Comparison of ENCODE assay signal across 19 cellular contexts in genomic region chr4:38964942-38965775, GRCh38.
"Had no signal": no experiment of that assay in that cellular context is flagged by ENCODE, and none has a peak within 500 bp of the region (broad histone marks: within the 10 kb centered on the region; RNA-seq: fewer than 3 reads in every experiment).

No MANE protein-coding gene starts in this region.

- H3K27ac Mint-ChIP-seq: activated CD4-positive, alpha-beta memory T cell treated with anti-CD3 and anti-CD28 coated beads, Interleukin-2, amount 10 ng/mL, durations not matched to agents 7 days and 5 days; activated CD8-positive, alpha-beta memory T cell treated with anti-CD3 and anti-CD28 coated beads, Interleukin-2, amount 10 ng/mL, durations not matched to agents 7 days and 5 days; activated naive CD8-positive, alpha-beta T cell treated with anti-CD3 and anti-CD28 coated beads, Interleukin-2, amount 10 ng/mL, durations not matched to agents 7 days and 5 days; effector memory CD8-positive, alpha-beta T cell; mesothelial cell of epicardium; nephron; stimulated activated naive B cell treated with anti-CD40 and anti-IgM and Interleukin-4, amounts not matched to agents 10 μg/mL and 1 μg/mL and 100 μg/mL, for 72 hours had no signal

- DNase-seq: activated B cell treated with CpG ODN at 0.5 μM for 24 hours; activated CD4-positive, alpha-beta memory T cell treated with anti-CD3 and anti-CD28 coated beads, Interleukin-2, amount 10 ng/mL, durations not matched to agents 7 days and 5 days; activated CD4-positive, alpha-beta T cell treated with anti-CD3 and anti-CD28 coated beads for 48 hours; activated CD8-positive, alpha-beta memory T cell treated with anti-CD3 and anti-CD28 coated beads, Interleukin-2, amount 10 ng/mL, durations not matched to agents 7 days and 5 days; activated naive CD4-positive, alpha-beta T cell treated with Interleukin-2 at 50 U/mL for 16 hours; activated naive CD8-positive, alpha-beta T cell treated with anti-CD3 and anti-CD28 coated beads, Interleukin-2, amount 10 ng/mL, durations not matched to agents 7 days and 5 days; amygdala; effector memory CD8-positive, alpha-beta T cell; foreskin fibroblast; hippocampal formation; islet precursor cell; left colon; sigmoid colon; stimulated activated CD4-positive, alpha-beta T cell treated with anti-CD3 and anti-CD28 coated beads, Interleukin-4, amount 100 ng/mL, for 4 hours; stimulated activated naive B cell treated with anti-CD40 and anti-IgM and Interleukin-4, amounts not matched to agents 10 μg/mL and 1 μg/mL and 100 μg/mL, for 72 hours; thyroid gland had no signal

- H3K4me3 ChIP-seq: sigmoid colon, thyroid gland had no signal

- ATAC-seq: activated CD8-positive, alpha-beta memory T cell treated with anti-CD3 and anti-CD28 coated beads, Interleukin-2, amount 10 ng/mL, durations not matched to agents 7 days and 5 days; effector memory CD8-positive, alpha-beta T cell; left colon; stimulated activated naive B cell treated with anti-CD40 and anti-IgM and Interleukin-4, amounts not matched to agents 10 μg/mL and 1 μg/mL and 100 μg/mL, for 72 hours had no signal

- H3K9me3 ChIP-seq: sigmoid colon, thyroid gland had no signal

- H3K27me3 Mint-ChIP-seq: activated B cell treated with CpG ODN at 0.5 μM for 24 hours; activated CD4-positive, alpha-beta memory T cell treated with anti-CD3 and anti-CD28 coated beads, Interleukin-2, amount 10 ng/mL, durations not matched to agents 7 days and 5 days; activated CD8-positive, alpha-beta memory T cell treated with anti-CD3 and anti-CD28 coated beads, Interleukin-2, amount 10 ng/mL, durations not matched to agents 7 days and 5 days; activated naive CD8-positive, alpha-beta T cell treated with anti-CD3 and anti-CD28 coated beads, Interleukin-2, amount 10 ng/mL, durations not matched to agents 7 days and 5 days; effector memory CD8-positive, alpha-beta T cell; stimulated activated naive B cell treated with anti-CD40 and anti-IgM and Interleukin-4, amounts not matched to agents 10 μg/mL and 1 μg/mL and 100 μg/mL, for 72 hours had no signal

- H3K27ac ChIP-seq: epithelial cell of prostate, sigmoid colon, thyroid gland had no signal

- H3K4me1 ChIP-seq: thyroid gland had no signal

- H3K4me3 Mint-ChIP-seq: activated B cell treated with CpG ODN at 0.5 μM for 24 hours; activated CD4-positive, alpha-beta memory T cell treated with anti-CD3 and anti-CD28 coated beads, Interleukin-2, amount 10 ng/mL, durations not matched to agents 7 days and 5 days; activated CD8-positive, alpha-beta memory T cell treated with anti-CD3 and anti-CD28 coated beads, Interleukin-2, amount 10 ng/mL, durations not matched to agents 7 days and 5 days; activated naive CD8-positive, alpha-beta T cell treated with anti-CD3 and anti-CD28 coated beads, Interleukin-2, amount 10 ng/mL, durations not matched to agents 7 days and 5 days; effector memory CD8-positive, alpha-beta T cell; mesothelial cell of epicardium; nephron; stimulated activated naive B cell treated with anti-CD40 and anti-IgM and Interleukin-4, amounts not matched to agents 10 μg/mL and 1 μg/mL and 100 μg/mL, for 72 hours had no signal

- H3K36me3 Mint-ChIP-seq: mesothelial cell of epicardium had no signal

- H3K27me3 ChIP-seq: sigmoid colon, thyroid gland had no signal

- H3K4me1 Mint-ChIP-seq: activated CD8-positive, alpha-beta memory T cell treated with anti-CD3 and anti-CD28 coated beads, Interleukin-2, amount 10 ng/mL, durations not matched to agents 7 days and 5 days; mesothelial cell of epicardium; nephron had no signal

- H3K36me3 ChIP-seq: sigmoid colon, thyroid gland had no signal
